In genomic region chr6:107867302-107867615, GRCh38 we compare ENCODE assay signal across 13 cellular contexts. TPM values are rescaled to one million over a fixed set of nuclear protein-coding genes. Genes with fewer than 3 reads are reported as not detected.
DNase-seq lines count a peak whose midpoint lies in the region; ATAC-seq and TF ChIP-seq lines count a peak whose summit lies in the region.
"Had no signal": no experiment of that assay in that cellular context is flagged by ENCODE, and none has a peak within 500 bp of the region (broad histone marks: within the 10 kb centered on the region; RNA-seq: fewer than 3 reads in every experiment).

No MANE protein-coding gene starts in this region.

- H3K4me1 Mint-ChIP-seq in activated T-cell treated with anti-CD3 and anti-CD28 coated beads, Interleukin-2, amount 50 U/mL, for 24 hours (ENCODE audit: low read depth), result peaks cover 31% of the 10 kb centered on the region
- peaks cover 2 to 9% (median 6%) of the 10 kb centered on the region in 3 donors for H3K4me1 Mint-ChIP-seq in CD8-positive, alpha-beta memory T cell

- H3K27me3 Mint-ChIP-seq in activated T-cell treated with anti-CD3 and anti-CD28 coated beads, Interleukin-2, amount 50 U/mL, for 24 hours, result peaks cover 6% of the 10 kb centered on the region
- peaks cover 2 to 13% of the 10 kb centered on the region in 2 donors for H3K27me3 Mint-ChIP-seq in CD8-positive, alpha-beta memory T cell

- H3K36me3 Mint-ChIP-seq in activated T-cell treated with anti-CD3 and anti-CD28 coated beads, Interleukin-2, amount 50 U/mL, for 24 hours (ENCODE audit: low read depth), result peaks cover 38% of the 10 kb centered on the region
- peaks cover 0 to 30% (median 3%) of the 10 kb centered on the region in 3 donors for H3K36me3 Mint-ChIP-seq in CD8-positive, alpha-beta memory T cell

- POLR2A ChIA-PET in HEK293T (lab: Yijun Ruan, JAX), result interaction anchor here (1.0 kb wide), 1 partner anchor 90 kb away, joined by 4 read pairs; no protein-coding TSS in a partner anchor
- POLR2A ChIA-PET in CD8-positive, alpha-beta memory T cell (lab: Charles Lee), result no interaction called here

- no peaks in the 10 kb centered on the region for H3K9me3 Mint-ChIP-seq in activated T-cell treated with anti-CD3 and anti-CD28 coated beads, Interleukin-2, amount 50 U/mL, for 24 hours
- no peaks in the 10 kb centered on the region for H3K9me3 Mint-ChIP-seq in CD8-positive, alpha-beta memory T cell

- no peaks in the 10 kb centered on the region for H4K20me1 ChIP-seq in OCI-LY1 (ENCODE audit: insufficient read depth, low read length)

- intact Hi-C loops in sciatic nerve (cut with DNase I), result no loop called here

- TF ChIP-seq CTCF in OCI-LY1 (IDR thresholded peaks at IDR 0.05; ENCODE audit: low read length), result peak; percentile 26; the same call in 1 of the 2 replicates

- H3F3A ChIP-seq in OCI-LY1 (ENCODE audit: insufficient read depth, low read length), result no peaks in the 10 kb centered on the region

- H2AFZ ChIP-seq in OCI-LY1 (ENCODE audit: low read length), result no peak overlapping the region
- H2AFZ ChIP-seq: parathyroid adenoma had no signal

- no peaks in the 10 kb centered on the region for H3K79me2 ChIP-seq in OCI-LY1 (ENCODE audit: insufficient read depth, low read length)
- H3K79me2 ChIP-seq: parathyroid adenoma had no signal

- no peak for DNase-seq in activated T-cell treated with anti-CD3 and anti-CD28 coated beads, Interleukin-2, amount 50 U/mL, for 24 hours
- no peak for DNase-seq in activated T-cell treated with anti-CD3 and anti-CD28 coated beads, Interleukin-2, amount 50 U/mL, for 48 hours
- DNase-seq in iPS-NIHi7 (ENCODE audit: extremely low spot score) (peak; percentile 20), sciatic nerve (ENCODE audit: low spot score) (no peak), HEK293T (ENCODE audit: extremely low spot score) (no peak)
- DNase-seq in CD8-positive, alpha-beta memory T cell, result no peak
- no peak for DNase-seq in stimulated activated CD8-positive, alpha-beta memory T cell treated with anti-CD3 and anti-CD28 coated beads, Interleukin-4, amount 100 ng/mL, for 48 hours
- DNase-seq: islet precursor cell had no signal

- H3K9ac ChIP-seq in OCI-LY1 (ENCODE audit: low read length), result no peak overlapping the region
- H3K9ac ChIP-seq: parathyroid adenoma had no signal

- peaks cover 26% of the 10 kb centered on the region; the same call in 1 of the 2 replicates for H3K36me3 ChIP-seq in OCI-LY1 (ENCODE audit: insufficient read depth, low read length)
- H3K36me3 ChIP-seq in CD8-positive, alpha-beta memory T cell (ENCODE audit: insufficient read depth, low read length), result no peaks in the 10 kb centered on the region

- CTCF ChIA-PET in HEK293T (lab: Yijun Ruan, JAX), result interaction anchor here (0.5 to 1.1 kb wide), 14 partner anchors 10 to 208 kb away, joined by 3 to 5 read pairs (median 3); no protein-coding TSS in a partner anchor
- CTCF ChIA-PET in CD8-positive, alpha-beta memory T cell (lab: Charles Lee), result interaction anchor here (0.7 to 5.0 kb wide), 31 partner anchors 9 to 203 kb away, joined by 3 to 44 read pairs (median 4); no protein-coding TSS in a partner anchor

- no peaks in the 10 kb centered on the region for H3K9me3 ChIP-seq in OCI-LY1 (ENCODE audit: low read length)
- H3K9me3 ChIP-seq in CD8-positive, alpha-beta memory T cell (ENCODE audit: low read length), result no peaks in the 10 kb centered on the region

- ATAC-seq in sciatic nerve, result peak; percentile 28

- no peak overlapping the region for H3K4me3 ChIP-seq in OCI-LY1 (ENCODE audit: low read depth, low read length, poor library complexity, severe bottlenecking)
- no peak overlapping the region for H3K4me3 ChIP-seq in CD8-positive, alpha-beta memory T cell (ENCODE audit: low read length)
- H3K4me3 ChIP-seq: coronary artery, skin epidermis had no signal

- no peaks in the 10 kb centered on the region for H3K4me1 ChIP-seq in OCI-LY1 (ENCODE audit: insufficient read depth, low read length, severe bottlenecking)
- peaks cover 3% of the 10 kb centered on the region for H3K4me1 ChIP-seq in CD8-positive, alpha-beta memory T cell (ENCODE audit: insufficient read depth, low read length)
- H3K4me1 ChIP-seq: parathyroid adenoma had no signal

- peak overlapping the region; percentile 38 for H3K27ac Mint-ChIP-seq in activated T-cell treated with anti-CD3 and anti-CD28 coated beads, Interleukin-2, amount 50 U/mL, for 24 hours
- H3K27ac Mint-ChIP-seq in CD8-positive, alpha-beta memory T cell, result peak overlapping the region in 1 of 8 donors; percentile 25

- no peak overlapping the region for H3K27ac ChIP-seq in OCI-LY1 (ENCODE audit: low read depth, low read length, poor library complexity, severe bottlenecking)
- H3K27ac ChIP-seq in CD8-positive, alpha-beta memory T cell (ENCODE audit: low read depth, low read length), result no peak overlapping the region
- H3K27ac ChIP-seq: coronary artery, parathyroid adenoma, skin epidermis had no signal

- no peaks in the 10 kb centered on the region for H3K9me2 ChIP-seq in OCI-LY1 (ENCODE audit: low read depth, low read length)

- no peak overlapping the region for H3K4me2 ChIP-seq in OCI-LY1 (ENCODE audit: low read length)

- H3K27me3 ChIP-seq in OCI-LY1 (ENCODE audit: insufficient read depth, low read length), result no peaks in the 10 kb centered on the region
- peaks cover 2% of the 10 kb centered on the region for H3K27me3 ChIP-seq in CD8-positive, alpha-beta memory T cell (ENCODE audit: insufficient read depth, low read length, poor library complexity, severe bottlenecking)

- H3K4me3 Mint-ChIP-seq in activated T-cell treated with anti-CD3 and anti-CD28 coated beads, Interleukin-2, amount 50 U/mL, for 24 hours, result no peak overlapping the region
- H3K4me3 Mint-ChIP-seq in CD8-positive, alpha-beta memory T cell, result no peak overlapping the region

TF ChIP-seq in HEK293T, 16 proteins besides CTCF, POLR2A, EP300 and RAD21:
- no peak for TF ChIP-seq SP1 (IDR thresholded peaks at IDR 0.05)
- TF ChIP-seq ARNT (IDR thresholded peaks at IDR 0.05), result no peak
- TF ChIP-seq TARDBP (IDR thresholded peaks at IDR 0.05), result no peak
- TF ChIP-seq BHLHE40 (IDR thresholded peaks at IDR 0.05; ENCODE audit: borderline replicate concordance), result no peak
TF ChIP-seq in HEK293T: peak in this region for 0.

RNA-seq across cellular contexts. Expression of gene SCML4, which starts 43.1 kb away (rescaled TPM):
- 0.80 TPM for total RNA-seq in sciatic nerve
- 10 to 100 TPM; 15.3 to 15.4 TPM for total RNA-seq in CD8-positive, alpha-beta memory T cell
- polyA plus RNA-seq in CD8-positive, alpha-beta memory T cell, result 103 TPM
- total RNA-seq: astrocyte had no signal
